Comparison of ENCODE assay signal across 8 cellular contexts in the genomic region with DNA sequence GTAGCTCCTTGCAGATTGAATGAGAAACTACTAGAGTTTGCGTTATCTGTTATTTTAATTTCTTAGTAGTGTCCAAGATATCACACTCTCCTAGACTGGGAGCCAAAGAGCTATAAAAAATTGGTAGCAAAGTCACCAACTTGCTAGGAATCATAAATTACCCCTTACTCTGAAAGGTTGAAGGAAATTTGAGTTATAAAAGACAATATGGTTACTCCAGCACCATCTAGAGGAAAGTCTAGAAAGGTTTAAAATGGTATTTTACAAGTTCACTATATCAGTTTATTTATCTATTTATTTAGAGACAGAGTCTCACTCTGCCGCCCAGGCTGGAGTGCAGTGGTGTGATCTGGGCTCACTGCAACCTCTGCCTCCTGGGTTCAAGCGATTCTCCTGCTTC.
A peak's percentile ranks its signal among the peaks of the same experiment; 100 is the strongest.
DNase-seq lines count a peak whose midpoint lies in the region; ATAC-seq and TF ChIP-seq lines count a peak whose summit lies in the region.

No MANE protein-coding gene starts in this region.

- H3K9me3 ChIP-seq in A673 (ENCODE audit: low read depth, low read length, poor library complexity, severe bottlenecking) (no peaks in the 10 kb centered on the region), hepatocyte (ENCODE audit: low read depth) (no peaks in the 10 kb centered on the region)

- no peak overlapping the region for H2AFZ ChIP-seq in hepatocyte

- TF ChIP-seq CTCF in A673 (conservative IDR thresholded peaks at IDR 0.05; ENCODE audit: low read depth, low read length) (peak; percentile 52; the same call in 1 of the 2 replicates), GM12875 (IDR thresholded peaks at IDR 0.05; ENCODE audit: borderline replicate concordance, insufficient read depth, low read depth, low read length) (peak; percentile 10; the same call in 1 of the 2 replicates), RWPE1 (conservative IDR thresholded peaks at IDR 0.05; ENCODE audit: low read depth) (peak; percentile 50; the same call in 1 of the 2 replicates), hepatocyte (IDR thresholded peaks at IDR 0.05; ENCODE audit: poor library complexity) (peak; percentile 57), GM13976 (IDR thresholded peaks at IDR 0.05; ENCODE audit: borderline replicate concordance, control extremely low read depth, extremely low read depth, insufficient read depth, missing control alignments) (no peak)

- CTCF ChIA-PET in A673 (lab: Charles Lee) (interaction anchor here (0.5 to 0.7 kb wide), 3 partner anchors 11 to 227 kb away, joined by 3 to 5 read pairs (median 3); no protein-coding TSS in a partner anchor), RWPE1 (lab: Yijun Ruan, JAX) (interaction anchor here (0.6 to 2.0 kb wide), 10 partner anchors 10 to 229 kb away, joined by 3 to 7 read pairs (median 4); no protein-coding TSS in a partner anchor)

- 73% methylated on average over 3 of the region's 3 CpGs for WGBS in hepatocyte (ENCODE audit: low lambda C conversion rate, missing lambda C conversion rate)

- H3K79me2 ChIP-seq in hepatocyte = peaks cover 54% of the 10 kb centered on the region

- peaks cover 7% of the 10 kb centered on the region for H4K20me1 ChIP-seq in hepatocyte (ENCODE audit: insufficient read depth, poor library complexity, severe bottlenecking)

- H3K27me3 ChIP-seq in A673 (replicated peaks; ENCODE audit: insufficient read depth, low read depth, low read length, poor library complexity) (no peaks in the 10 kb centered on the region), hepatocyte (no peaks in the 10 kb centered on the region)

- H3K4me3 ChIP-seq in A673 (ENCODE audit: low read depth, low read length, poor library complexity, severe bottlenecking) (no peak overlapping the region), GM12875 (ENCODE audit: low read depth, low read length) (no peak overlapping the region), hepatocyte (no peak overlapping the region)

- H3K27ac ChIP-seq in A673 (ENCODE audit: low read depth, low read length, poor library complexity, severe bottlenecking) (no peak overlapping the region), RWPE1 (no peak overlapping the region), hepatocyte (no peak overlapping the region)

- peak; percentile 55 for DNase-seq in A673 (ENCODE audit: low spot score)
- no peak for DNase-seq in RWPE1 (ENCODE audit: low spot score)
- DNase-seq in hepatocyte (ENCODE audit: low spot score) = no peak
- no peak for DNase-seq in GM13976 (ENCODE audit: low spot score)
- DNase-seq in SW480 (ENCODE audit: low spot score) = no peak
- DNase-seq in activated gamma-delta T cell (lab: John Stamatoyannopoulos, UW) = no peak

- no peaks in the 10 kb centered on the region for H3K9me2 ChIP-seq in hepatocyte (replicated peaks; ENCODE audit: insufficient read depth)

- no peak overlapping the region for H3K4me2 ChIP-seq in hepatocyte

- ATAC-seq in GM21423 (IDR thresholded peaks at IDR 0.05; ENCODE audit: unreplicated experiment) = no peak

- POLR2A ChIA-PET in A673 (lab: Charles Lee; ENCODE audit: low non-redundant PET) = no interaction called here
- POLR2A ChIA-PET in RWPE1 (lab: Yijun Ruan, JAX; ENCODE audit: low non-redundant PET) = no interaction called here

- H3K36me3 ChIP-seq in A673 (ENCODE audit: insufficient read depth, low read length, poor library complexity, severe bottlenecking) (no peaks in the 10 kb centered on the region), hepatocyte (replicated peaks; ENCODE audit: insufficient read depth, low read depth) (no peaks in the 10 kb centered on the region)

- no TSS peak for BruUV-seq in A673 (replicated peaks; lab: Mats Ljungman, UMichigan)

- H3K4me1 ChIP-seq in A673 (ENCODE audit: insufficient read depth, low read length, poor library complexity, severe bottlenecking) = no peaks in the 10 kb centered on the region
- H3K4me1 ChIP-seq in hepatocyte (ENCODE audit: insufficient read depth) = peaks cover 14% of the 10 kb centered on the region

- in situ Hi-C loops in GM13976 (cut with MboI; ENCODE audit: low sequenced_read_pairs, unreplicated experiment) = loop anchor here (25.0 kb wide), 1 partner anchor 441 kb away; no protein-coding TSS in a partner anchor

- intact Hi-C loops in A673 (cut with micrococcal nuclease; ENCODE audit: unreplicated experiment) = loop anchor here (10.0 kb wide), 1 partner anchor 229 kb away; no protein-coding TSS in a partner anchor
